In genomic region chr1:18900303-18900841, GRCh38 we compare ENCODE assay signal across 1 cellular context.
TF ChIP-seq lines count a peak whose summit lies in the region.

No MANE protein-coding gene starts in this region.

TF ChIP-seq in WTC11, 78 proteins besides CTCF, POLR2A, EP300 and RAD21 (continued from another document):
- TF ChIP-seq, protein P1, sequence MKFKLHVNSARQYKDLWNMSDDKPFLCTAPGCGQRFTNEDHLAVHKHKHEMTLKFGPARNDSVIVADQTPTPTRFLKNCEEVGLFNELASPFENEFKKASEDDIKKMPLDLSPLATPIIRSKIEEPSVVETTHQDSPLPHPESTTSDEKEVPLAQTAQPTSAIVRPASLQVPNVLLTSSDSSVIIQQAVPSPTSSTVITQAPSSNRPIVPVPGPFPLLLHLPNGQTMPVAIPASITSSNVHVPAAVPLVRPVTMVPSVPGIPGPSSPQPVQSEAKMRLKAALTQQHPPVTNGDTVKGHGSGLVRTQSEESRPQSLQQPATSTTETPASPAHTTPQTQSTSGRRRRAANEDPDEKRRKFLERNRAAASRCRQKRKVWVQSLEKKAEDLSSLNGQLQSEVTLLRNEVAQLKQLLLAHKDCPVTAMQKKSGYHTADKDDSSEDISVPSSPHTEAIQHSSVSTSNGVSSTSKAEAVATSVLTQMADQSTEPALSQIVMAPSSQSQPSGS (CRISPR knock-in tag; IDR thresholded peaks at IDR 0.05; ENCODE audit: borderline replicate concordance, low read depth): no peak
- TF ChIP-seq JUN (CRISPR knock-in tag; IDR thresholded peaks at IDR 0.05) (no peak), MAX (CRISPR knock-in tag; IDR thresholded peaks at IDR 0.05) (no peak), ETV6 (CRISPR knock-in tag; IDR thresholded peaks at IDR 0.05) (no peak), MLX (CRISPR knock-in tag; IDR thresholded peaks at IDR 0.05) (no peak), RORB (CRISPR knock-in tag; IDR thresholded peaks at IDR 0.05) (no peak)
- TF ChIP-seq, protein P2, sequence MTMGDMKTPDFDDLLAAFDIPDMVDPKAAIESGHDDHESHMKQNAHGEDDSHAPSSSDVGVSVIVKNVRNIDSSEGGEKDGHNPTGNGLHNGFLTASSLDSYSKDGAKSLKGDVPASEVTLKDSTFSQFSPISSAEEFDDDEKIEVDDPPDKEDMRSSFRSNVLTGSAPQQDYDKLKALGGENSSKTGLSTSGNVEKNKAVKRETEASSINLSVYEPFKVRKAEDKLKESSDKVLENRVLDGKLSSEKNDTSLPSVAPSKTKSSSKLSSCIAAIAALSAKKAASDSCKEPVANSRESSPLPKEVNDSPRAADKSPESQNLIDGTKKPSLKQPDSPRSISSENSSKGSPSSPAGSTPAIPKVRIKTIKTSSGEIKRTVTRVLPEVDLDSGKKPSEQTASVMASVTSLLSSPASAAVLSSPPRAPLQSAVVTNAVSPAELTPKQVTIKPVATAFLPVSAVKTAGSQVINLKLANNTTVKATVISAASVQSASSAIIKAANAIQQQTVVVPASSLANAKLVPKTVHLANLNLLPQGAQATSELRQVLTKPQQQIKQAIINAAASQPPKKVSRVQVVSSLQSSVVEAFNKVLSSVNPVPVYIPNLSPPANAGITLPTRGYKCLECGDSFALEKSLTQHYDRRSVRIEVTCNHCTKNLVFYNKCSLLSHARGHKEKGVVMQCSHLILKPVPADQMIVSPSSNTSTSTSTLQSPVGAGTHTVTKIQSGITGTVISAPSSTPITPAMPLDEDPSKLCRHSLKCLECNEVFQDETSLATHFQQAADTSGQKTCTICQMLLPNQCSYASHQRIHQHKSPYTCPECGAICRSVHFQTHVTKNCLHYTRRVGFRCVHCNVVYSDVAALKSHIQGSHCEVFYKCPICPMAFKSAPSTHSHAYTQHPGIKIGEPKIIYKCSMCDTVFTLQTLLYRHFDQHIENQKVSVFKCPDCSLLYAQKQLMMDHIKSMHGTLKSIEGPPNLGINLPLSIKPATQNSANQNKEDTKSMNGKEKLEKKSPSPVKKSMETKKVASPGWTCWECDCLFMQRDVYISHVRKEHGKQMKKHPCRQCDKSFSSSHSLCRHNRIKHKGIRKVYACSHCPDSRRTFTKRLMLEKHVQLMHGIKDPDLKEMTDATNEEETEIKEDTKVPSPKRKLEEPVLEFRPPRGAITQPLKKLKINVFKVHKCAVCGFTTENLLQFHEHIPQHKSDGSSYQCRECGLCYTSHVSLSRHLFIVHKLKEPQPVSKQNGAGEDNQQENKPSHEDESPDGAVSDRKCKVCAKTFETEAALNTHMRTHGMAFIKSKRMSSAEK (CRISPR knock-in tag; IDR thresholded peaks at IDR 0.05; ENCODE audit: borderline replicate concordance): no peak
TF ChIP-seq in WTC11: peak in this region for 0.
